In the genomic region with DNA sequence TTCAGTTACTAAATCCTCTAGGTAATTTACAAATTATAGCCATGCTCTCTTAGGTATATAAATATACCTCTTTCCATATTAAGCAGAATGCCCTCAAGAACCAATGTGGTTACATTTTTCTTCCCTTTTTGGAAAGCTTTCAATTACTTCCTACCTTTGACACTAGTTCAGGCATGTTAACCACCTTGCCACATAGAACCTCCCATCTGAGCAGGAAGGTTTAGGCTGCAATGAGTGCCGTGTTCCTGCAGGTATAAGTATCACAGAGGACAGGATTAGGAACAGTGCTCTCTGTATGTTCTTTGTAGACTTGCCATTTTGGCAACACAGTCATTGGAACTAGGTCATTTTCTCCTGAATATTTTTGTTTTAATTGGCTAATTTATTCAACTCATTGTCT, we compare ENCODE assay signal across 29 cellular contexts. TPM values are rescaled to one million over a fixed set of nuclear protein-coding genes. Genes with fewer than 3 reads are reported as not detected.
"Had no signal": no experiment of that assay in that cellular context is flagged by ENCODE, and none has a peak within 500 bp of the region (broad histone marks: within the 10 kb centered on the region; RNA-seq: fewer than 3 reads in every experiment).

No MANE protein-coding gene starts in this region.

- H3K27ac ChIP-seq: cardiac muscle cell, KMS-11, SJSA1 had no signal

- H3K27ac Mint-ChIP-seq: activated CD4-positive, alpha-beta T cell treated with anti-CD3 and anti-CD28 coated beads for 36 hours; activated CD4-positive, alpha-beta T cell treated with anti-CD3 and anti-CD28 coated beads, Interleukin-2, amount 10 ng/mL, durations not matched to agents 7 days and 5 days; activated CD8-positive, alpha-beta T cell treated with anti-CD3 and anti-CD28 coated beads, Interleukin-2, amount 10 ng/mL, durations not matched to agents 7 days and 5 days; activated naive CD4-positive, alpha-beta T cell treated with anti-CD3 and anti-CD28 coated beads, Interleukin-2, amount 10 ng/mL, durations not matched to agents 7 days and 5 days; activated naive CD8-positive, alpha-beta T cell; activated naive CD8-positive, alpha-beta T cell treated with anti-CD3 and anti-CD28 coated beads, Interleukin-2, amount 50 U/mL, for 24 hours; brain; T-helper 1 cell treated with Interleukin-12 subunit alpha and Interleukin-12 subunit beta and Interleukin-4 antibody, amounts not matched to agents 30 μg/mL and 1 μg/mL, for 36 hours; T-helper 2 cell treated with Interferon-gamma antibody and Interleukin-4, amounts not matched to agents 5 μg/mL and 100 μg/mL, for 36 hours had no signal

- H3K27me3 ChIP-seq: cardiac muscle cell had no signal

- H3K4me3 Mint-ChIP-seq: activated CD4-positive, alpha-beta T cell treated with anti-CD3 and anti-CD28 coated beads for 36 hours; activated CD4-positive, alpha-beta T cell treated with anti-CD3 and anti-CD28 coated beads, Interleukin-2, amount 10 ng/mL, durations not matched to agents 7 days and 5 days; activated CD8-positive, alpha-beta T cell treated with anti-CD3 and anti-CD28 coated beads, Interleukin-2, amount 10 ng/mL, durations not matched to agents 7 days and 5 days; activated naive CD4-positive, alpha-beta T cell treated with anti-CD3 and anti-CD28 coated beads, Interleukin-2, amount 10 ng/mL, durations not matched to agents 7 days and 5 days; activated naive CD8-positive, alpha-beta T cell; activated naive CD8-positive, alpha-beta T cell treated with anti-CD3 and anti-CD28 coated beads, Interleukin-2, amount 50 U/mL, for 24 hours; brain; central memory CD8-positive, alpha-beta T cell; T-helper 1 cell treated with Interleukin-12 subunit alpha and Interleukin-12 subunit beta and Interleukin-4 antibody, amounts not matched to agents 30 μg/mL and 1 μg/mL, for 36 hours; T-helper 2 cell treated with Interferon-gamma antibody and Interleukin-4, amounts not matched to agents 5 μg/mL and 100 μg/mL, for 36 hours had no signal

- H3K4me3 ChIP-seq: cardiac muscle cell, SJSA1 had no signal

- H3K36me3 Mint-ChIP-seq: activated naive CD4-positive, alpha-beta T cell treated with anti-CD3 and anti-CD28 coated beads, Interleukin-2, amount 10 ng/mL, durations not matched to agents 7 days and 5 days; activated naive CD8-positive, alpha-beta T cell; brain had no signal

- H3K9me3 ChIP-seq: SK-N-SH had no signal

- H3K9me3 Mint-ChIP-seq: activated CD4-positive, alpha-beta T cell treated with anti-CD3 and anti-CD28 coated beads, Interleukin-2, amount 10 ng/mL, durations not matched to agents 7 days and 5 days; activated naive CD4-positive, alpha-beta T cell treated with anti-CD3 and anti-CD28 coated beads, Interleukin-2, amount 10 ng/mL, durations not matched to agents 7 days and 5 days; activated naive CD8-positive, alpha-beta T cell treated with anti-CD3 and anti-CD28 coated beads, Interleukin-2, amount 50 U/mL, for 24 hours; brain; central memory CD8-positive, alpha-beta T cell; T-helper 1 cell treated with Interleukin-12 subunit alpha and Interleukin-12 subunit beta and Interleukin-4 antibody, amounts not matched to agents 30 μg/mL and 1 μg/mL, for 36 hours; T-helper 2 cell treated with Interferon-gamma antibody and Interleukin-4, amounts not matched to agents 5 μg/mL and 100 μg/mL, for 36 hours had no signal

- ATAC-seq: activated CD4-positive, alpha-beta T cell treated with anti-CD3 and anti-CD28 coated beads for 36 hours; activated CD8-positive, alpha-beta T cell treated with anti-CD3 and anti-CD28 coated beads, Interleukin-2, amount 10 ng/mL, durations not matched to agents 7 days and 5 days; activated naive CD8-positive, alpha-beta T cell treated with anti-CD3 and anti-CD28 coated beads, Interleukin-2, amount 50 U/mL, for 24 hours had no signal

- DNase-seq: activated CD4-positive, alpha-beta T cell treated with anti-CD3 and anti-CD28 coated beads for 36 hours; activated CD4-positive, alpha-beta T cell treated with anti-CD3 and anti-CD28 coated beads, Interleukin-2, amount 10 ng/mL, durations not matched to agents 7 days and 5 days; activated CD4-positive, alpha-beta T cell treated with anti-CD3 and anti-CD28 coated beads, Interleukin-2, amount 50 U/mL, for 48 hours; activated CD8-positive, alpha-beta T cell treated with anti-CD3 and anti-CD28 coated beads, Interleukin-2, amount 10 ng/mL, durations not matched to agents 7 days and 5 days; activated effector memory CD4-positive, alpha-beta T cell treated with Interleukin-2 at 50 U/mL for 16 hours; activated naive CD4-positive, alpha-beta T cell treated with anti-CD3 and anti-CD28 coated beads, Interleukin-2, amount 10 ng/mL, durations not matched to agents 7 days and 5 days; activated naive CD8-positive, alpha-beta T cell treated with anti-CD3 and anti-CD28 coated beads, Interleukin-2, amount 50 U/mL, for 24 hours; activated T-cell treated with anti-CD3 and anti-CD28 coated beads for 4 hours; activated T-cell treated with anti-CD3 and anti-CD28 coated beads, Interleukin-2, amount 50 U/mL, for 48 hours; anterior cingulate cortex; NCI-H1105; NCI-H1417 treated with DMSO at 0.1 percent for 48 hours; NCI-H187 treated with DMSO at 0.1 percent for 48 hours; NCI-H2081; NCI-H226; NCI-H446 treated with DMSO at 0.1 percent for 48 hours; NCI-H524; SHP77 treated with DMSO at 0.1 percent for 48 hours; SK-N-SH had no signal

- H3K9ac ChIP-seq: KMS-11, SK-N-SH had no signal

- H3K4me1 ChIP-seq: SJSA1 had no signal

- H3K36me3 ChIP-seq: cardiac muscle cell, SJSA1 had no signal

- H3K4me1 Mint-ChIP-seq: activated CD4-positive, alpha-beta T cell treated with anti-CD3 and anti-CD28 coated beads for 36 hours; activated CD4-positive, alpha-beta T cell treated with anti-CD3 and anti-CD28 coated beads, Interleukin-2, amount 10 ng/mL, durations not matched to agents 7 days and 5 days; activated naive CD4-positive, alpha-beta T cell treated with anti-CD3 and anti-CD28 coated beads, Interleukin-2, amount 10 ng/mL, durations not matched to agents 7 days and 5 days; activated naive CD8-positive, alpha-beta T cell treated with anti-CD3 and anti-CD28 coated beads, Interleukin-2, amount 50 U/mL, for 24 hours; brain; central memory CD8-positive, alpha-beta T cell had no signal

RNA-seq across cellular contexts. Expression of a gene that starts 20.1 kb away (rescaled TPM):
- total RNA-seq: activated CD4-positive, alpha-beta T cell treated with anti-CD3 and anti-CD28 coated beads for 36 hours; activated CD4-positive, alpha-beta T cell treated with anti-CD3 and anti-CD28 coated beads, Interleukin-2, amount 10 ng/mL, durations not matched to agents 7 days and 5 days; activated CD8-positive, alpha-beta T cell treated with anti-CD3 and anti-CD28 coated beads, Interleukin-2, amount 10 ng/mL, durations not matched to agents 7 days and 5 days; cardiac muscle cell; LHCN-M2; OCI-LY7; SJSA1 had no signal
- polyA plus RNA-seq: cardiac muscle cell, SK-N-SH had no signal

RNA-seq across cellular contexts. Expression of a gene that starts 31.5 kb away (rescaled TPM):
- total RNA-seq: activated CD4-positive, alpha-beta T cell treated with anti-CD3 and anti-CD28 coated beads for 36 hours; activated CD4-positive, alpha-beta T cell treated with anti-CD3 and anti-CD28 coated beads, Interleukin-2, amount 10 ng/mL, durations not matched to agents 7 days and 5 days; activated CD8-positive, alpha-beta T cell treated with anti-CD3 and anti-CD28 coated beads, Interleukin-2, amount 10 ng/mL, durations not matched to agents 7 days and 5 days; cardiac muscle cell; LHCN-M2; OCI-LY7; SJSA1 had no signal
- polyA plus RNA-seq: cardiac muscle cell, SK-N-SH had no signal

RNA-seq across cellular contexts. Expression of a gene that starts 37.0 kb away (rescaled TPM):
- total RNA-seq: activated CD4-positive, alpha-beta T cell treated with anti-CD3 and anti-CD28 coated beads for 36 hours; activated CD4-positive, alpha-beta T cell treated with anti-CD3 and anti-CD28 coated beads, Interleukin-2, amount 10 ng/mL, durations not matched to agents 7 days and 5 days; activated CD8-positive, alpha-beta T cell treated with anti-CD3 and anti-CD28 coated beads, Interleukin-2, amount 10 ng/mL, durations not matched to agents 7 days and 5 days; cardiac muscle cell; LHCN-M2; OCI-LY7; SJSA1 had no signal
- polyA plus RNA-seq: cardiac muscle cell, SK-N-SH had no signal

RNA-seq across cellular contexts. Expression of a gene that starts 47.3 kb away (rescaled TPM):
- total RNA-seq: activated CD4-positive, alpha-beta T cell treated with anti-CD3 and anti-CD28 coated beads for 36 hours; activated CD4-positive, alpha-beta T cell treated with anti-CD3 and anti-CD28 coated beads, Interleukin-2, amount 10 ng/mL, durations not matched to agents 7 days and 5 days; activated CD8-positive, alpha-beta T cell treated with anti-CD3 and anti-CD28 coated beads, Interleukin-2, amount 10 ng/mL, durations not matched to agents 7 days and 5 days; cardiac muscle cell; LHCN-M2; OCI-LY7; SJSA1 had no signal
- polyA plus RNA-seq: cardiac muscle cell, SK-N-SH had no signal
